Comparison of ENCODE assay signal across 12 cellular contexts in the genomic region with DNA sequence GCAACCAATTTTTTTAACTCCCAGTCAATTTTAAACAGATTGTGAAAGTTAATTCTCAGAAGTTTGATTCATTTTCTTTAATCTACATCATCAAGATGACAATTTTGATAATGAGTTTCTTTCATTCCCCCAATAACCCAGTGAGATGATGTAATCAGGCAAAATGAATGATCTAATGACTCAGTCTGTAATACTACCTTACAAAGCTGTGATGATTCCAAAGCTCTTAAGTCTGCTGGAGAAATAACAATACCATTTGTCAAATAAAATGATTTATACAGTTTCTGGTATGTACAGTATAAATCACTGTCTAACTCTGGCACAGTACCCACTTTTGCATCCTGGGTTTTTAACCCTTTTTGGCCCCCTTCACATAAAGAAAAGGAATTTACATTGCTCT. TPM values are rescaled to one million over a fixed set of nuclear protein-coding genes. Genes with fewer than 3 reads are reported as not detected.
DNase-seq lines count a peak whose midpoint lies in the region; ATAC-seq and TF ChIP-seq lines count a peak whose summit lies in the region.
"Had no signal": no experiment of that assay in that cellular context is flagged by ENCODE, and none has a peak within 500 bp of the region (broad histone marks: within the 10 kb centered on the region; RNA-seq: fewer than 3 reads in every experiment).

No MANE protein-coding gene starts in this region.

- peaks cover 1% of the 10 kb centered on the region for H3K27me3 Mint-ChIP-seq in activated CD4-positive, alpha-beta memory T cell treated with anti-CD3 and anti-CD28 coated beads for 36 hours
- H3K27me3 Mint-ChIP-seq in activated CD4-positive, alpha-beta memory T cell treated with anti-CD3 and anti-CD28 coated beads, Interleukin-2, amount 10 ng/mL, durations not matched to agents 7 days and 5 days = peaks cover 12% of the 10 kb centered on the region
- H3K27me3 Mint-ChIP-seq in nephron progenitor cell (ENCODE audit: low read depth, poor library complexity) = peaks cover 23% of the 10 kb centered on the region

- TF ChIP-seq CTCF in choroid plexus epithelial cell (conservative IDR thresholded peaks at IDR 0.05; ENCODE audit: low read depth, low read length) (no peak), nephron progenitor cell (IDR thresholded peaks at IDR 0.05) (no peak)

- POLR2A ChIA-PET in activated CD4-positive, alpha-beta memory T cell treated with anti-CD3 and anti-CD28 coated beads for 36 hours (lab: Charles Lee) = no interaction called here
- POLR2A ChIA-PET in activated CD4-positive, alpha-beta memory T cell treated with anti-CD3 and anti-CD28 coated beads, Interleukin-2, amount 10 ng/mL, durations not matched to agents 7 days and 5 days (lab: Charles Lee) = no interaction called here

- H3K27ac Mint-ChIP-seq in activated CD4-positive, alpha-beta memory T cell treated with anti-CD3 and anti-CD28 coated beads for 36 hours = peak overlapping the region; percentile 21
- no peak overlapping the region for H3K27ac Mint-ChIP-seq in activated CD4-positive, alpha-beta memory T cell treated with anti-CD3 and anti-CD28 coated beads, Interleukin-2, amount 10 ng/mL, durations not matched to agents 7 days and 5 days
- no peak overlapping the region for H3K27ac Mint-ChIP-seq in nephron progenitor cell
- H3K27ac Mint-ChIP-seq: B cell had no signal

- H3K4me1 Mint-ChIP-seq in activated CD4-positive, alpha-beta memory T cell treated with anti-CD3 and anti-CD28 coated beads for 36 hours (ENCODE audit: low read depth) = peaks cover 29% of the 10 kb centered on the region
- H3K4me1 Mint-ChIP-seq in activated CD4-positive, alpha-beta memory T cell treated with anti-CD3 and anti-CD28 coated beads, Interleukin-2, amount 10 ng/mL, durations not matched to agents 7 days and 5 days = peaks cover 30% of the 10 kb centered on the region
- H3K4me1 Mint-ChIP-seq in nephron progenitor cell = peaks cover 17% of the 10 kb centered on the region

- no peak overlapping the region for H3K4me3 ChIP-seq in choroid plexus epithelial cell (ENCODE audit: low read depth, low read length)
- H3K4me3 ChIP-seq: GM12878 had no signal

- H3K9me3 Mint-ChIP-seq in activated CD4-positive, alpha-beta memory T cell treated with anti-CD3 and anti-CD28 coated beads for 36 hours = peaks cover 5% of the 10 kb centered on the region
- peaks cover 4% of the 10 kb centered on the region for H3K9me3 Mint-ChIP-seq in activated CD4-positive, alpha-beta memory T cell treated with anti-CD3 and anti-CD28 coated beads, Interleukin-2, amount 10 ng/mL, durations not matched to agents 7 days and 5 days
- H3K9me3 Mint-ChIP-seq in nephron progenitor cell = peaks cover 8% of the 10 kb centered on the region

- CTCF ChIA-PET in activated CD4-positive, alpha-beta memory T cell treated with anti-CD3 and anti-CD28 coated beads for 36 hours (lab: Charles Lee) = no interaction called here
- CTCF ChIA-PET in activated CD4-positive, alpha-beta memory T cell treated with anti-CD3 and anti-CD28 coated beads, Interleukin-2, amount 10 ng/mL, durations not matched to agents 7 days and 5 days (lab: Charles Lee) = no interaction called here

- no peak for ATAC-seq in GM21515 (IDR thresholded peaks at IDR 0.05; ENCODE audit: unreplicated experiment)
- ATAC-seq: GM12878 had no signal

- intact Hi-C loops in activated CD4-positive, alpha-beta memory T cell treated with anti-CD3 and anti-CD28 coated beads for 36 hours (cut with micrococcal nuclease) = no loop called here

- H3K36me3 Mint-ChIP-seq in activated CD4-positive, alpha-beta memory T cell treated with anti-CD3 and anti-CD28 coated beads for 36 hours = no peaks in the 10 kb centered on the region
- no peaks in the 10 kb centered on the region for H3K36me3 Mint-ChIP-seq in activated CD4-positive, alpha-beta memory T cell treated with anti-CD3 and anti-CD28 coated beads, Interleukin-2, amount 10 ng/mL, durations not matched to agents 7 days and 5 days (ENCODE audit: low read depth)
- peaks cover 7% of the 10 kb centered on the region for H3K36me3 Mint-ChIP-seq in nephron progenitor cell (ENCODE audit: low read depth)

- H3K4me3 Mint-ChIP-seq in activated CD4-positive, alpha-beta memory T cell treated with anti-CD3 and anti-CD28 coated beads for 36 hours = no peak overlapping the region
- no peak overlapping the region for H3K4me3 Mint-ChIP-seq in activated CD4-positive, alpha-beta memory T cell treated with anti-CD3 and anti-CD28 coated beads, Interleukin-2, amount 10 ng/mL, durations not matched to agents 7 days and 5 days
- no peak overlapping the region for H3K4me3 Mint-ChIP-seq in nephron progenitor cell
- H3K4me3 Mint-ChIP-seq: B cell had no signal

- no peak for DNase-seq in activated CD4-positive, alpha-beta memory T cell treated with anti-CD3 and anti-CD28 coated beads for 36 hours
- no peak for DNase-seq in activated CD4-positive, alpha-beta memory T cell treated with anti-CD3 and anti-CD28 coated beads, Interleukin-2, amount 10 ng/mL, durations not matched to agents 7 days and 5 days
- peak; percentile 54 for DNase-seq in NCI-H446 treated with DMSO at 0.1 percent for 48 hours (lab: John Stamatoyannopoulos, UW)
- DNase-seq in choroid plexus epithelial cell (ENCODE audit: low read depth) = peak; percentile 72
- DNase-seq in renal cortical epithelial cell (ENCODE audit: low read depth) = peak; percentile 67
- DNase-seq in midbrain (lab: John Stamatoyannopoulos, UW) = no peak
- no peak for DNase-seq in nephron progenitor cell
- DNase-seq: cerebellar nuclear complex had no signal

RNA-seq across cellular contexts. Expression of gene AKIP1, which starts 4.4 kb away (rescaled TPM):
- 10 to 100 TPM; 37.9 to 39.9 TPM for total RNA-seq in activated CD4-positive, alpha-beta memory T cell treated with anti-CD3 and anti-CD28 coated beads for 36 hours
- total RNA-seq in activated CD4-positive, alpha-beta memory T cell treated with anti-CD3 and anti-CD28 coated beads, Interleukin-2, amount 10 ng/mL, durations not matched to agents 7 days and 5 days = 10 to 100 TPM; 36.0 to 38.1 TPM
- total RNA-seq in renal cortical epithelial cell = 40.7 and 56.3 TPM in 2 replicates

RNA-seq across cellular contexts. Expression of gene C11orf16, which starts 26.1 kb away (rescaled TPM):
- total RNA-seq in activated CD4-positive, alpha-beta memory T cell treated with anti-CD3 and anti-CD28 coated beads for 36 hours = not detected
- not detected for total RNA-seq in activated CD4-positive, alpha-beta memory T cell treated with anti-CD3 and anti-CD28 coated beads, Interleukin-2, amount 10 ng/mL, durations not matched to agents 7 days and 5 days
- not detected in 2 replicates for total RNA-seq in renal cortical epithelial cell
- total RNA-seq: B cell, GM12878, urinary bladder had no signal

RNA-seq across cellular contexts. Expression of gene ASCL3, which starts 36.2 kb away (rescaled TPM):
- not detected for total RNA-seq in activated CD4-positive, alpha-beta memory T cell treated with anti-CD3 and anti-CD28 coated beads for 36 hours
- not detected for total RNA-seq in activated CD4-positive, alpha-beta memory T cell treated with anti-CD3 and anti-CD28 coated beads, Interleukin-2, amount 10 ng/mL, durations not matched to agents 7 days and 5 days
- total RNA-seq in renal cortical epithelial cell = not detected in 2 replicates
- total RNA-seq: B cell, GM12878, urinary bladder had no signal

RNA-seq across cellular contexts. Expression of gene TMEM9B, which starts 57.6 kb away (rescaled TPM):
- total RNA-seq in activated CD4-positive, alpha-beta memory T cell treated with anti-CD3 and anti-CD28 coated beads for 36 hours = 10 to 100 TPM; 17.5 to 19.1 TPM
- total RNA-seq in activated CD4-positive, alpha-beta memory T cell treated with anti-CD3 and anti-CD28 coated beads, Interleukin-2, amount 10 ng/mL, durations not matched to agents 7 days and 5 days = 10 to 100 TPM; 34.2 to 34.8 TPM
- total RNA-seq in renal cortical epithelial cell = 38.7 and 52.4 TPM in 2 replicates

Comparison
In these comparisons a context has a peak if more than half of its experiments do, and no peak if none do; other contexts are left out.
1. DNase-seq: peak in NCI-H446 treated with DMSO at 0.1 percent for 48 hours (single experiment), choroid plexus epithelial cell (single experiment) and renal cortical epithelial cell (single experiment); none in activated CD4-positive, alpha-beta memory T cell treated with anti-CD3 and anti-CD28 coated beads for 36 hours (single experiment), activated CD4-positive, alpha-beta memory T cell treated with anti-CD3 and anti-CD28 coated beads, Interleukin-2, amount 10 ng/mL, durations not matched to agents 7 days and 5 days (single experiment), midbrain (single experiment) and nephron progenitor cell (single experiment).